ENCODE assay signal across 8 cellular contexts in the genomic region with DNA sequence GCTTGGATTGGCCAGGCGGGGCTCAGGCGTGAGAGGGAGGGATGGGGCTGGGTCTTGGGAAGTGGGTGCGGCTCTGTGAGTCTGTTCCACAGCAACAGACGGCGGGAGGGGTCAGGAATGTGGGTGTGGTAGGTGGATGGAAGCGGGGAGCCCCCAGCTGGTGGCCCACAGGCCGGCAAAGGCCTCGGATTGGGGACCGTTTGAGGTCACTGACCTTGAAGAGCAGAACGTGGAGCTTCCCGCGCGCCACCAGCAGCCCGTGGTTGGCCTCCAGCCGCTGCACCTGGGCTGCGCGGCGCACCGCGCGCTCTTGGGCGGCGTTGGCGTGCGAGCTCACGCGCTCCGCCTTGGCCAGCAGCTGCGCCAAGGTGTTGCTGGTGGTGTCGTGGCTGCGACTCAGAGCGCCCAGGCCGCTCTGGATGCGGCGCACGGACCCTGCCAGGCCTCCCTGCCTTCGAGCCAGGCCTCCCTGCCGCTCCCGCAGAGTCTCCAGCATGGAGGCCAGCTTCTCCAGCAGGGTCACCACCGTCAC. TPM values are rescaled to one million over a fixed set of nuclear protein-coding genes. Genes with fewer than 3 reads are reported as not detected.
DNase-seq lines count a peak whose midpoint lies in the region; ATAC-seq and TF ChIP-seq lines count a peak whose summit lies in the region.

No MANE protein-coding gene starts in this region.

- in situ Hi-C loops in Panc1 (cut with HindIII; ENCODE audit: low pct_unique_long_range_greater_than_20kb, low sequenced_read_pairs): no loop called here

- H3K27ac Mint-ChIP-seq in stimulated activated memory B cell treated with anti-CD40 and anti-IgM and Interleukin-4, amounts not matched to agents 10 μg/mL and 1 μg/mL and 100 μg/mL, for 72 hours: peak overlapping the region; percentile 87

- no peaks in the 10 kb centered on the region for H3K27me3 ChIP-seq in Panc1 (ENCODE audit: control insufficient read depth, insufficient read depth, low read length)

- H3K27me3 Mint-ChIP-seq in stimulated activated memory B cell treated with anti-CD40 and anti-IgM and Interleukin-4, amounts not matched to agents 10 μg/mL and 1 μg/mL and 100 μg/mL, for 72 hours: peaks cover 71% of the 10 kb centered on the region

- TF ChIP-seq CTCF in Panc1 (IDR thresholded peaks at IDR 0.05) (no peak), coronary artery (IDR thresholded peaks at IDR 0.05) (no peak)

- ATAC-seq in GM21717 (IDR thresholded peaks at IDR 0.05; ENCODE audit: unreplicated experiment) (peak; percentile 31), Panc1 (peak; percentile 92), left colon (peak; percentile 91), GM21723 (IDR thresholded peaks at IDR 0.05; ENCODE audit: unreplicated experiment) (no peak)
- ATAC-seq in stimulated activated memory B cell treated with anti-CD40 and anti-IgM and Interleukin-4, amounts not matched to agents 10 μg/mL and 1 μg/mL and 100 μg/mL, for 72 hours: peak; percentile 64

- DNase-seq in ELF-1 (ENCODE audit: low read depth, low spot score) (peak; percentile 91), Panc1 (ENCODE audit: low read depth, low spot score) (no peak), coronary artery (ENCODE audit: low spot score) (peak; percentile 96), left colon (peak; percentile 73 to 90), SKM-1 treated with dmso at 0.1 percent for 144 hours (lab: John Stamatoyannopoulos, UW; ENCODE audit: unreplicated experiment) (no peak)

- intact Hi-C loops in Panc1 (cut with micrococcal nuclease; ENCODE audit: unreplicated experiment): loop anchor here (10.0 kb wide), 1 partner anchor 1695 kb away; no protein-coding TSS in a partner anchor
- intact Hi-C loops in left colon (cut with DNase I, micrococcal nuclease): loop anchor here in 1 of 2 donors (5.0 to 10.0 kb wide), 2 partner anchors 83 to 295 kb away; a partner anchor contains a TSS

- POLR2A ChIA-PET in Panc1 (lab: Charles Lee): interaction anchor here (0.5 to 0.6 kb wide), 3 partner anchors 22 to 732 kb away, joined by 5 to 7 read pairs (median 5); no protein-coding TSS in a partner anchor

- H3K4me1 ChIP-seq in Panc1 (ENCODE audit: control insufficient read depth, insufficient read depth, low read length): peaks cover 15% of the 10 kb centered on the region

- H3K4me3 Mint-ChIP-seq in stimulated activated memory B cell treated with anti-CD40 and anti-IgM and Interleukin-4, amounts not matched to agents 10 μg/mL and 1 μg/mL and 100 μg/mL, for 72 hours: peak overlapping the region; percentile 81

- H3K9me3 Mint-ChIP-seq in stimulated activated memory B cell treated with anti-CD40 and anti-IgM and Interleukin-4, amounts not matched to agents 10 μg/mL and 1 μg/mL and 100 μg/mL, for 72 hours: no peaks in the 10 kb centered on the region

- H3K4me3 ChIP-seq in Panc1 (ENCODE audit: low read depth in 2 of 2, low read length in 2 of 2) (peak overlapping the region; percentile 50 to 85), coronary artery (peak overlapping the region; percentile 92)

- H3K36me3 Mint-ChIP-seq in stimulated activated memory B cell treated with anti-CD40 and anti-IgM and Interleukin-4, amounts not matched to agents 10 μg/mL and 1 μg/mL and 100 μg/mL, for 72 hours: no peaks in the 10 kb centered on the region

- peak overlapping the region; percentile 88 for H3K27ac ChIP-seq in Panc1 (ENCODE audit: low read length)
- H3K27ac ChIP-seq in coronary artery: peak overlapping the region; percentile 98 to 100

- CTCF ChIA-PET in Panc1 (lab: Charles Lee): interaction anchor here (0.5 to 1.5 kb wide), 5 partner anchors 38 to 328 kb away, joined by 3 to 5 read pairs (median 3); no protein-coding TSS in a partner anchor

- BruUV-seq in Panc1 (replicated peaks; lab: Mats Ljungman, UMichigan): TSS peak; percentile 77

- H3K9me3 ChIP-seq in Panc1 (ENCODE audit: control insufficient read depth, insufficient read depth, low read depth, low read length): no peaks in the 10 kb centered on the region

- no peaks in the 10 kb centered on the region for H3K36me3 ChIP-seq in Panc1 (ENCODE audit: control insufficient read depth, insufficient read depth, low read length)

- H3K4me1 Mint-ChIP-seq in stimulated activated memory B cell treated with anti-CD40 and anti-IgM and Interleukin-4, amounts not matched to agents 10 μg/mL and 1 μg/mL and 100 μg/mL, for 72 hours: peaks cover 25% of the 10 kb centered on the region

RNA-seq across cellular contexts. Expression of a gene that starts 0.4 kb away (rescaled TPM):
- total RNA-seq in Panc1 (2021; ENCODE audit: unreplicated experiment) (31.1 TPM), left colon (10 to 100 TPM in 1 of 2 donors, 1 to 10 TPM in 1; 4.6 to 22.4 TPM)
- polyA plus RNA-seq in Panc1 (2012; ENCODE audit: insufficient read length): 26.7 TPM

Comparison
In these comparisons a context has a peak if more than half of its experiments do, and no peak if none do; other contexts are left out.
1. DNase-seq: peak in ELF-1 (single experiment), coronary artery (single experiment) and left colon (2 of 2); none in Panc1 (single experiment) and SKM-1 treated with dmso at 0.1 percent for 144 hours (single experiment).